ENCODE assay signal across 8 cellular contexts in the genomic region with DNA sequence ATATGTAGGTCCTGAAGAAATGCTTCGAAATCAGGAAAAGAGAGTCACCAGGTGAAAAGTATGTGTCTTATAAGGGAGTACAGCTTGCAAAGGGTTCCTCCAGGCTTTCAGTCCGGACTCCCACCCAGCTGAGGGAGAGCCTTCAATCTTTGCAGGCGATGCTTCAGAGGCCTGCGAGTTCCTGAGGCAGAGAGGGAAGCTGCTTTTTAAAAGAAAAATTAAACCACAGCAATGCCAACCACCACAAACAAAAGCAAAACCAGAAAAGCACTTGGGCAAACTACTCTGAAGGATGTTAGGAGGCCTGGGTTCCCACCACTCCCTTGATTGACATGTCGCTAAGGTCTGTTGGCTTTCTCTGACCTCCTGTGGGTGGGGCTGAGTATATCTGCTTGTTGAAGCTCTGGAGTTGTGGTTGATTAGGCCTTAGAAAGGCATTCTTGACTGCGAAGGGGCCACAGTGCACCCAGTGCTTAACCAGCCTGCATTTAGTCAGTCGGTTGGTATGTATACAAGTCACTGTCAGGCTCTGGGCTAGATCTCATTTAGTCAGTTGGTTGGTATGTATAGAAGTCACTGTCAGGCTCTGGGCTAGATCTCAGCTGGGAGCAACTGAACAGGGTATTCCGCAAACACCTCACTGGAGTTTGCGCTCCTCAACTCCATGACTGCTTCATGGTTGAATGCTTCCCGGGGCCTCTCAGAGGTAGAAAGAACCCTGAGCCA. TPM values are rescaled to one million over a fixed set of nuclear protein-coding genes. Genes with fewer than 3 reads are reported as not detected.
A peak's percentile ranks its signal among the peaks of the same experiment; 100 is the strongest.
DNase-seq lines count a peak whose midpoint lies in the region; ATAC-seq lines count a peak whose summit lies in the region.

No MANE protein-coding gene starts in this region.

- peak overlapping the region; percentile 52 to 67 (median 60) for H3K4me3 ChIP-seq in skin epidermis

- peak overlapping the region; percentile 98 for H3K4me3 Mint-ChIP-seq in activated T-cell treated with anti-CD3 and anti-CD28 coated beads, Interleukin-2, amount 50 U/mL, for 24 hours

- DNase-seq in NCI-H1417 (lab: John Stamatoyannopoulos, UW): peak in 2 of 3 experiments; percentile 24 to 75
- no peak for DNase-seq in NCI-H1417 treated with DMSO at 0.1 percent for 48 hours (lab: John Stamatoyannopoulos, UW)
- peak; percentile 99 for DNase-seq in M059J (ENCODE audit: low read depth)
- DNase-seq in activated T-cell treated with anti-CD3 and anti-CD28 coated beads, Interleukin-2, amount 50 U/mL, for 24 hours: no peak
- DNase-seq in foreskin melanocyte: peak; percentile 51
- DNase-seq in NCI-H524 (lab: John Stamatoyannopoulos, UW): no peak

- no peak for ATAC-seq in HG03439 (IDR thresholded peaks at IDR 0.05; ENCODE audit: unreplicated experiment)

- peak overlapping the region in 18 of 21 experiments; percentile 5 to 82 (median 66) for H3K27ac ChIP-seq in skin epidermis

- no peaks in the 10 kb centered on the region for H3K9me3 Mint-ChIP-seq in activated T-cell treated with anti-CD3 and anti-CD28 coated beads, Interleukin-2, amount 50 U/mL, for 24 hours

- no peaks in the 10 kb centered on the region for H3K27me3 Mint-ChIP-seq in activated T-cell treated with anti-CD3 and anti-CD28 coated beads, Interleukin-2, amount 50 U/mL, for 24 hours

- peaks cover 78% of the 10 kb centered on the region for H3K4me1 Mint-ChIP-seq in activated T-cell treated with anti-CD3 and anti-CD28 coated beads, Interleukin-2, amount 50 U/mL, for 24 hours (ENCODE audit: low read depth)

- peak overlapping the region; percentile 95 for H3K27ac Mint-ChIP-seq in activated T-cell treated with anti-CD3 and anti-CD28 coated beads, Interleukin-2, amount 50 U/mL, for 24 hours

- H3K36me3 Mint-ChIP-seq in activated T-cell treated with anti-CD3 and anti-CD28 coated beads, Interleukin-2, amount 50 U/mL, for 24 hours (ENCODE audit: low read depth): peaks cover 49% of the 10 kb centered on the region

RNA-seq across cellular contexts. Expression of gene NIPAL3, which starts 1.2 kb away (rescaled TPM):
- 39.6 and 45.0 TPM in 2 replicates for total RNA-seq in M059J (2014; rRNA removed; shearing (Covaris generic))

RNA-seq across cellular contexts. Expression of gene STPG1, which starts 3.2 kb away (rescaled TPM):
- 3.7 and 8.3 TPM in 2 replicates for total RNA-seq in M059J (2014; rRNA removed; shearing (Covaris generic))

Comparison
In these comparisons a context has a peak if more than half of its experiments do, and no peak if none do; other contexts are left out.
1. DNase-seq: peak in NCI-H1417 (2 of 3), M059J (single experiment) and foreskin melanocyte (single experiment); none in NCI-H1417 treated with DMSO at 0.1 percent for 48 hours (single experiment), activated T-cell treated with anti-CD3 and anti-CD28 coated beads, Interleukin-2, amount 50 U/mL, for 24 hours (single experiment) and NCI-H524 (0 of 2).